ENCODE assay signal across 2 cellular contexts in genomic region chr1:177686929-177687328, GRCh38.
TF ChIP-seq lines count a peak whose summit lies in the region.

No MANE protein-coding gene starts in this region.

TF ChIP-seq in SK-N-SH, 30 proteins besides CTCF, POLR2A, EP300 and RAD21 (continued from another document):
- TF ChIP-seq SIN3A (IDR thresholded peaks at IDR 0.05; ENCODE audit: borderline replicate concordance, low read depth, low read length) = no peak
- no peak for TF ChIP-seq TAF1 (IDR thresholded peaks at IDR 0.05; ENCODE audit: borderline replicate concordance, low read depth, low read length)
- TF ChIP-seq, protein P1, sequence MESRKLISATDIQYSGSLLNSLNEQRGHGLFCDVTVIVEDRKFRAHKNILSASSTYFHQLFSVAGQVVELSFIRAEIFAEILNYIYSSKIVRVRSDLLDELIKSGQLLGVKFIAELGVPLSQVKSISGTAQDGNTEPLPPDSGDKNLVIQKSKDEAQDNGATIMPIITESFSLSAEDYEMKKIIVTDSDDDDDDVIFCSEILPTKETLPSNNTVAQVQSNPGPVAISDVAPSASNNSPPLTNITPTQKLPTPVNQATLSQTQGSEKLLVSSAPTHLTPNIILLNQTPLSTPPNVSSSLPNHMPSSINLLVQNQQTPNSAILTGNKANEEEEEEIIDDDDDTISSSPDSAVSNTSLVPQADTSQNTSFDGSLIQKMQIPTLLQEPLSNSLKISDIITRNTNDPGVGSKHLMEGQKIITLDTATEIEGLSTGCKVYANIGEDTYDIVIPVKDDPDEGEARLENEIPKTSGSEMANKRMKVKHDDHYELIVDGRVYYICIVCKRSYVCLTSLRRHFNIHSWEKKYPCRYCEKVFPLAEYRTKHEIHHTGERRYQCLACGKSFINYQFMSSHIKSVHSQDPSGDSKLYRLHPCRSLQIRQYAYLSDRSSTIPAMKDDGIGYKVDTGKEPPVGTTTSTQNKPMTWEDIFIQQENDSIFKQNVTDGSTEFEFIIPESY (IDR thresholded peaks at IDR 0.05; ENCODE audit: borderline replicate concordance, low read depth) = no peak
- TF ChIP-seq, protein P2, sequence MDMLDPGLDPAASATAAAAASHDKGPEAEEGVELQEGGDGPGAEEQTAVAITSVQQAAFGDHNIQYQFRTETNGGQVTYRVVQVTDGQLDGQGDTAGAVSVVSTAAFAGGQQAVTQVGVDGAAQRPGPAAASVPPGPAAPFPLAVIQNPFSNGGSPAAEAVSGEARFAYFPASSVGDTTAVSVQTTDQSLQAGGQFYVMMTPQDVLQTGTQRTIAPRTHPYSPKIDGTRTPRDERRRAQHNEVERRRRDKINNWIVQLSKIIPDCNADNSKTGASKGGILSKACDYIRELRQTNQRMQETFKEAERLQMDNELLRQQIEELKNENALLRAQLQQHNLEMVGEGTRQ (IDR thresholded peaks at IDR 0.05; ENCODE audit: borderline replicate concordance, low read depth, low read length) = no peak
- no peak for TF ChIP-seq NFIC (IDR thresholded peaks at IDR 0.05; ENCODE audit: borderline replicate concordance)
- TF ChIP-seq FOXM1 (IDR thresholded peaks at IDR 0.05; ENCODE audit: low read depth) = no peak
- TF ChIP-seq RXRA (IDR thresholded peaks at IDR 0.05; ENCODE audit: borderline replicate concordance, low read depth) = no peak
- no peak for TF ChIP-seq CHD2 (IDR thresholded peaks at IDR 0.05; ENCODE audit: low read length, partially characterized antibody)

TF ChIP-seq in SK-N-SH treated with all-trans-retinoic acid at 6 μM for 48 hours, 23 proteins besides CTCF, POLR2A, EP300 and RAD21 (continued from another document):
- TF ChIP-seq, protein P3, sequence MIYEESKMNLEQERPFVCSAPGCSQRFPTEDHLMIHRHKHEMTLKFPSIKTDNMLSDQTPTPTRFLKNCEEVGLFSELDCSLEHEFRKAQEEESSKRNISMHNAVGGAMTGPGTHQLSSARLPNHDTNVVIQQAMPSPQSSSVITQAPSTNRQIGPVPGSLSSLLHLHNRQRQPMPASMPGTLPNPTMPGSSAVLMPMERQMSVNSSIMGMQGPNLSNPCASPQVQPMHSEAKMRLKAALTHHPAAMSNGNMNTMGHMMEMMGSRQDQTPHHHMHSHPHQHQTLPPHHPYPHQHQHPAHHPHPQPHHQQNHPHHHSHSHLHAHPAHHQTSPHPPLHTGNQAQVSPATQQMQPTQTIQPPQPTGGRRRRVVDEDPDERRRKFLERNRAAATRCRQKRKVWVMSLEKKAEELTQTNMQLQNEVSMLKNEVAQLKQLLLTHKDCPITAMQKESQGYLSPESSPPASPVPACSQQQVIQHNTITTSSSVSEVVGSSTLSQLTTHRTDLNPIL (CRISPR knock-in tag; IDR thresholded peaks at IDR 0.05; ENCODE audit: low read depth) = no peak
- no peak for TF ChIP-seq ZNF8 (CRISPR knock-in tag; IDR thresholded peaks at IDR 0.05)
- no peak for TF ChIP-seq ZFP30 (CRISPR knock-in tag; IDR thresholded peaks at IDR 0.05)
- no peak for TF ChIP-seq ISL1 (CRISPR knock-in tag; IDR thresholded peaks at IDR 0.05)
- TF ChIP-seq TOX (CRISPR knock-in tag; IDR thresholded peaks at IDR 0.05; ENCODE audit: borderline replicate concordance) = no peak
- no peak for TF ChIP-seq ARNTL (CRISPR knock-in tag; IDR thresholded peaks at IDR 0.05; ENCODE audit: borderline replicate concordance, low read depth)
- no peak for TF ChIP-seq SNAI2 (CRISPR knock-in tag; IDR thresholded peaks at IDR 0.05)
- no peak for TF ChIP-seq GLIS3 (CRISPR knock-in tag; IDR thresholded peaks at IDR 0.05)
- TF ChIP-seq, protein P4, sequence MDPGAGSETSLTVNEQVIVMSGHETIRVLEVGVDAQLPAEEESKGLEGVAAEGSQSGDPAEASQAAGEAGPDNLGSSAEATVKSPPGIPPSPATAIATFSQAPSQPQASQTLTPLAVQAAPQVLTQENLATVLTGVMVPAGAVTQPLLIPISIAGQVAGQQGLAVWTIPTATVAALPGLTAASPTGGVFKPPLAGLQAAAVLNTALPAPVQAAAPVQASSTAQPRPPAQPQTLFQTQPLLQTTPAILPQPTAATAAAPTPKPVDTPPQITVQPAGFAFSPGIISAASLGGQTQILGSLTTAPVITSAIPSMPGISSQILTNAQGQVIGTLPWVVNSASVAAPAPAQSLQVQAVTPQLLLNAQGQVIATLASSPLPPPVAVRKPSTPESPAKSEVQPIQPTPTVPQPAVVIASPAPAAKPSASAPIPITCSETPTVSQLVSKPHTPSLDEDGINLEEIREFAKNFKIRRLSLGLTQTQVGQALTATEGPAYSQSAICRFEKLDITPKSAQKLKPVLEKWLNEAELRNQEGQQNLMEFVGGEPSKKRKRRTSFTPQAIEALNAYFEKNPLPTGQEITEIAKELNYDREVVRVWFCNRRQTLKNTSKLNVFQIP (CRISPR knock-in tag; IDR thresholded peaks at IDR 0.05; ENCODE audit: borderline replicate concordance, low read depth) = no peak
- TF ChIP-seq CSRNP3 (CRISPR knock-in tag; IDR thresholded peaks at IDR 0.05) = no peak
